10 cellular contexts compared by ENCODE assay signal in genomic region chr7:130930260-130930659, GRCh38.
A peak's percentile ranks its signal among the peaks of the same experiment; 100 is the strongest.
DNase-seq lines count a peak whose midpoint lies in the region; ATAC-seq and TF ChIP-seq lines count a peak whose summit lies in the region.
"Had no signal": no experiment of that assay in that cellular context is flagged by ENCODE, and none has a peak within 500 bp of the region (broad histone marks: within the 10 kb centered on the region; RNA-seq: fewer than 3 reads in every experiment).

No MANE protein-coding gene starts in this region.

- H3K4me1 Mint-ChIP-seq in activated naive CD8-positive, alpha-beta T cell treated with anti-CD3 and anti-CD28 coated beads, Interleukin-2, amount 10 ng/mL, durations not matched to agents 7 days and 5 days, result peaks cover 52% of the 10 kb centered on the region
- H3K4me1 Mint-ChIP-seq: brain had no signal

- no peaks in the 10 kb centered on the region for H3K27me3 Mint-ChIP-seq in activated naive CD8-positive, alpha-beta T cell treated with anti-CD3 and anti-CD28 coated beads, Interleukin-2, amount 10 ng/mL, durations not matched to agents 7 days and 5 days
- H3K27me3 Mint-ChIP-seq: brain had no signal

- 52% methylated on average over 4 of the region's 4 CpGs for WGBS in right lobe of liver (ENCODE audit: insufficient coverage, low coverage, low lambda C conversion rate, missing lambda C conversion rate)
- 79% methylated on average over 4 of the region's 4 CpGs for WGBS in testis, 2 donors

- H3K27ac ChIP-seq in right lobe of liver (peak overlapping the region; percentile 3 to 44 (median 12)), uterus (peak overlapping the region; percentile 14 to 45), testis (peak overlapping the region in 1 of 2 donors; percentile 7)

- peak overlapping the region; percentile 1 for H3K27ac Mint-ChIP-seq in activated naive CD8-positive, alpha-beta T cell treated with anti-CD3 and anti-CD28 coated beads, Interleukin-2, amount 10 ng/mL, durations not matched to agents 7 days and 5 days

- H3K4me1 ChIP-seq in right lobe of liver (peaks cover 0 to 17% (median 6%) of the 10 kb centered on the region in 4 donors), uterus (no peaks in the 10 kb centered on the region), testis (no peaks in the 10 kb centered on the region)

- H3K9me3 ChIP-seq in right lobe of liver (no peaks in the 10 kb centered on the region), uterus (no peaks in the 10 kb centered on the region), testis (no peaks in the 10 kb centered on the region)

- DNase-seq in left cardiac atrium, result no peak
- DNase-seq in cardiac septum (ENCODE audit: low spot score), result no peak
- no peak for DNase-seq in activated naive CD8-positive, alpha-beta T cell treated with anti-CD3 and anti-CD28 coated beads, Interleukin-2, amount 10 ng/mL, durations not matched to agents 7 days and 5 days
- peak in 1 of 3 donors; percentile 74 for DNase-seq in right lobe of liver
- DNase-seq in uterus, result no peak
- DNase-seq in NCI-H1436 treated with DMSO at 0.1 percent for 48 hours (lab: John Stamatoyannopoulos, UW), result no peak
- DNase-seq in middle frontal gyrus (ENCODE audit: extremely low spot score, low spot score), result no peak
- DNase-seq in testis, result no peak
- DNase-seq: stimulated activated CD4-positive, alpha-beta T cell treated with anti-CD3 and anti-CD28 coated beads, Interleukin-4, amount 100 ng/mL, for 4 hours had no signal

- POLR2A ChIA-PET in activated naive CD8-positive, alpha-beta T cell treated with anti-CD3 and anti-CD28 coated beads, Interleukin-2, amount 10 ng/mL, durations not matched to agents 7 days and 5 days (lab: Charles Lee), result interaction anchor here (0.6 to 2.5 kb wide), 4 partner anchors 9 to 63 kb away, joined by 3 to 10 read pairs (median 6); no protein-coding TSS in a partner anchor

- peaks cover 22% of the 10 kb centered on the region for H3K36me3 Mint-ChIP-seq in activated naive CD8-positive, alpha-beta T cell treated with anti-CD3 and anti-CD28 coated beads, Interleukin-2, amount 10 ng/mL, durations not matched to agents 7 days and 5 days
- H3K36me3 Mint-ChIP-seq: brain had no signal

- no peaks in the 10 kb centered on the region for H3K9me3 Mint-ChIP-seq in activated naive CD8-positive, alpha-beta T cell treated with anti-CD3 and anti-CD28 coated beads, Interleukin-2, amount 10 ng/mL, durations not matched to agents 7 days and 5 days
- H3K9me3 Mint-ChIP-seq: brain had no signal

- intact Hi-C loops in left cardiac atrium (cut with DNase I), result no loop called here
- intact Hi-C loops in cardiac septum (cut with DNase I), result no loop called here
- intact Hi-C loops in right lobe of liver (cut with DNase I), result no loop called here
- intact Hi-C loops in uterus (cut with DNase I; ENCODE audit: low total_unique reads), result no loop called here
- intact Hi-C loops in testis (cut with DNase I; ENCODE audit: low total_unique reads), result no loop called here

- ATAC-seq in left cardiac atrium, result peak; percentile 19 to 43
- ATAC-seq in activated naive CD8-positive, alpha-beta T cell treated with anti-CD3 and anti-CD28 coated beads, Interleukin-2, amount 10 ng/mL, durations not matched to agents 7 days and 5 days (ENCODE audit: low read depth), result peak; percentile 36
- ATAC-seq in right lobe of liver, result peak; percentile 28 to 68 (median 53)

- H3K27me3 ChIP-seq in right lobe of liver, result no peaks in the 10 kb centered on the region
- no peaks in the 10 kb centered on the region for H3K27me3 ChIP-seq in uterus
- H3K27me3 ChIP-seq in testis, result no peaks in the 10 kb centered on the region

- H3K4me3 Mint-ChIP-seq in activated naive CD8-positive, alpha-beta T cell treated with anti-CD3 and anti-CD28 coated beads, Interleukin-2, amount 10 ng/mL, durations not matched to agents 7 days and 5 days, result no peak overlapping the region
- H3K4me3 Mint-ChIP-seq: brain had no signal

- TF ChIP-seq CTCF in right lobe of liver (IDR thresholded peaks at IDR 0.05) (no peak), uterus (IDR thresholded peaks at IDR 0.05) (no peak), testis (IDR thresholded peaks at IDR 0.05) (no peak)

- H3K36me3 ChIP-seq in right lobe of liver (peaks cover 0 to 2% (median 0%) of the 10 kb centered on the region in 4 donors), uterus (no peaks in the 10 kb centered on the region), testis (ENCODE audit: low read depth, missing control alignments) (no peaks in the 10 kb centered on the region)

- TF ChIP-seq POLR2A in right lobe of liver (IDR thresholded peaks at IDR 0.05) (no peak), uterus (IDR thresholded peaks at IDR 0.05) (no peak), testis (IDR thresholded peaks at IDR 0.05) (no peak)

- H3K4me3 ChIP-seq in right lobe of liver (no peak overlapping the region), uterus (no peak overlapping the region), testis (no peak overlapping the region)
